14 cellular contexts compared by ENCODE assay signal in genomic region chr2:42241517-42241916, GRCh38.
"Had no signal": no experiment of that assay in that cellular context is flagged by ENCODE, and none has a peak within 500 bp of the region (broad histone marks: within the 10 kb centered on the region; RNA-seq: fewer than 3 reads in every experiment).

No MANE protein-coding gene starts in this region.

- H3K27ac ChIP-seq: dorsolateral prefrontal cortex, esophagus squamous epithelium, skin epidermis, tibial nerve had no signal

- H3K27me3 ChIP-seq: dorsolateral prefrontal cortex, esophagus squamous epithelium, tibial nerve had no signal

- H3K9me3 ChIP-seq: esophagus squamous epithelium, tibial nerve had no signal

- H3K4me3 Mint-ChIP-seq: activated CD4-positive, alpha-beta T cell treated with anti-CD3 and anti-CD28 coated beads, Interleukin-2, amount 10 ng/mL, durations not matched to agents 7 days and 5 days had no signal

- DNase-seq: activated CD4-positive, alpha-beta T cell treated with anti-CD3 and anti-CD28 coated beads, Interleukin-2, amount 10 ng/mL, durations not matched to agents 7 days and 5 days; activated CD4-positive, CD25-positive, alpha-beta regulatory T cell; activated T-cell treated with anti-CD3 and anti-CD28 coated beads for 4 hours; dorsolateral prefrontal cortex; esophagus squamous epithelium; foreskin fibroblast; islet precursor cell; left ventricle myocardium superior; posterior cingulate gyrus; T-helper 2 cell had no signal

- H3K27me3 Mint-ChIP-seq: activated CD4-positive, alpha-beta T cell treated with anti-CD3 and anti-CD28 coated beads, Interleukin-2, amount 10 ng/mL, durations not matched to agents 7 days and 5 days had no signal

- H3K4me3 ChIP-seq: dorsolateral prefrontal cortex, esophagus squamous epithelium, skin epidermis, tibial nerve had no signal

- H3K27ac Mint-ChIP-seq: activated CD4-positive, alpha-beta T cell treated with anti-CD3 and anti-CD28 coated beads, Interleukin-2, amount 10 ng/mL, durations not matched to agents 7 days and 5 days; activated T-helper 2 cell treated with anti-CD3 and anti-CD28 coated beads, Interferon-gamma antibody, Interleukin-2, Interleukin-4, amounts not matched to agents 10 μg/mL and 5 μg/mL and 100 μg/mL, durations not matched to agents 14 hours and 24 hours and 36 hours had no signal

- H3K36me3 ChIP-seq: tibial nerve had no signal

- H3K9me3 Mint-ChIP-seq: activated CD4-positive, alpha-beta T cell treated with anti-CD3 and anti-CD28 coated beads, Interleukin-2, amount 10 ng/mL, durations not matched to agents 7 days and 5 days; activated naive CD4-positive, alpha-beta T cell treated with anti-CD3 and anti-CD28 coated beads, Interleukin-2, amount 50 U/mL, for 72 hours; activated T-helper 2 cell treated with anti-CD3 and anti-CD28 coated beads, Interferon-gamma antibody, Interleukin-2, Interleukin-4, amounts not matched to agents 10 μg/mL and 5 μg/mL and 100 μg/mL, durations not matched to agents 14 hours and 24 hours and 36 hours had no signal

- ATAC-seq: activated naive CD4-positive, alpha-beta T cell treated with anti-CD3 and anti-CD28 coated beads, Interleukin-2, amount 50 U/mL, for 72 hours; left ventricle myocardium superior had no signal
